ENCODE assay signal across 1 cellular context in genomic region chr20:4729265-4729664, GRCh38.
TF ChIP-seq lines count a peak whose summit lies in the region.

No MANE protein-coding gene starts in this region.

TF ChIP-seq in GM12878, 131 proteins besides CTCF, POLR2A, EP300 and RAD21:
- no peak for TF ChIP-seq EZH2 (IDR thresholded peaks at IDR 0.05; ENCODE audit: borderline replicate concordance, control insufficient read depth, low read depth, low read length)
- no peak for TF ChIP-seq BMI1 (IDR thresholded peaks at IDR 0.05; ENCODE audit: borderline replicate concordance)
- TF ChIP-seq RELB (IDR thresholded peaks at IDR 0.05; ENCODE audit: low read depth): no peak
- no peak for TF ChIP-seq ZSCAN29 (IDR thresholded peaks at IDR 0.05)
- TF ChIP-seq PRDM15 (CRISPR knock-in tag; IDR thresholded peaks at IDR 0.05): no peak
- no peak for TF ChIP-seq NR2C2 (IDR thresholded peaks at IDR 0.05; ENCODE audit: borderline replicate concordance, control insufficient read depth, insufficient read length, low read depth)
- TF ChIP-seq HDAC2 (IDR thresholded peaks at IDR 0.05): no peak
- no peak for TF ChIP-seq ZNF384 (IDR thresholded peaks at IDR 0.05; ENCODE audit: borderline replicate concordance, low read depth, low read length)
- no peak for TF ChIP-seq SIN3A (IDR thresholded peaks at IDR 0.05; ENCODE audit: low read depth, low read length)
- TF ChIP-seq TARDBP (IDR thresholded peaks at IDR 0.05; ENCODE audit: borderline replicate concordance): no peak
- no peak for TF ChIP-seq E2F8 (IDR thresholded peaks at IDR 0.05; ENCODE audit: low read depth, partially characterized antibody)
- no peak for TF ChIP-seq TCF7 (IDR thresholded peaks at IDR 0.05; ENCODE audit: borderline replicate concordance)
- TF ChIP-seq SMAD5 (IDR thresholded peaks at IDR 0.05; ENCODE audit: low read depth): no peak
- no peak for TF ChIP-seq TCF12 (IDR thresholded peaks at IDR 0.05; ENCODE audit: low read depth, low read length)
- TF ChIP-seq EED (IDR thresholded peaks at IDR 0.05; ENCODE audit: low read depth): no peak
- TF ChIP-seq JUNB (IDR thresholded peaks at IDR 0.05): no peak
- no peak for TF ChIP-seq USF2 (IDR thresholded peaks at IDR 0.05; ENCODE audit: borderline replicate concordance, low read depth, low read length)
- no peak for TF ChIP-seq ATF3 (IDR thresholded peaks at IDR 0.05; ENCODE audit: borderline replicate concordance, extremely low read depth, low read depth, low read length)
- TF ChIP-seq MTA2 (IDR thresholded peaks at IDR 0.05; ENCODE audit: low read depth): no peak
- TF ChIP-seq ZNF207 (IDR thresholded peaks at IDR 0.05; ENCODE audit: borderline replicate concordance): no peak
